26 cellular contexts compared by ENCODE assay signal in the genomic region with DNA sequence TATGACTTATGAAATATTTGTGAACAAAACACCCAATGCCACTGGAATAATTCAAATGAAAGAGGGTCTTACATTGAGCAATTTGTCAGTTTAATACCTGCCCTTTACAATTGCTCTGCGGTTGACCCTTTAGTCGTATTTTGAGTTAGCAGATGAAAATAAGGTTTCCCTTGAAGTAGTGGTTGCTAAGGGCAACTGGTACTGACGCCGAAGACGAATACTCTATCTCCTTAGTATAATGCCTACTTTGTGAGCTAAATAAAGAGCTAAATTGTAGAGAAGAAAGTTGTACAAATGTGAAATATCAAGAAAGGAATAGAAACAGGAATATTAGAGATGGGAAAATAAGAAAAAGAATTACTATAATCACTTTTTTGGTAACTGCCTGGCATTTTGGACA.
"Had no signal": no experiment of that assay in that cellular context is flagged by ENCODE, and none has a peak within 500 bp of the region (broad histone marks: within the 10 kb centered on the region; RNA-seq: fewer than 3 reads in every experiment).

No MANE protein-coding gene starts in this region.

- H3K4me3 Mint-ChIP-seq: activated CD8-positive, alpha-beta T cell treated with anti-CD3 and anti-CD28 coated beads for 36 hours; activated naive CD4-positive, alpha-beta T cell treated with anti-CD3 and anti-CD28 coated beads, Interleukin-2, amount 10 ng/mL, durations not matched to agents 7 days and 5 days; activated naive CD8-positive, alpha-beta T cell treated with anti-CD3 and anti-CD28 coated beads for 36 hours; activated T-cell treated with anti-CD3 and anti-CD28 coated beads, Interleukin-2, amount 50 U/mL, for 72 hours; dendritic cell treated with granulocyte-macrophage colony-stimulating factor and Interleukin-4, amounts not matched to agents 40 ng/mL and 50 ng/mL, for 4 days had no signal

- H3K27ac Mint-ChIP-seq: activated CD8-positive, alpha-beta T cell treated with anti-CD3 and anti-CD28 coated beads for 36 hours; activated naive CD4-positive, alpha-beta T cell treated with anti-CD3 and anti-CD28 coated beads, Interleukin-2, amount 10 ng/mL, durations not matched to agents 7 days and 5 days; activated naive CD8-positive, alpha-beta T cell treated with anti-CD3 and anti-CD28 coated beads for 36 hours; activated T-cell treated with anti-CD3 and anti-CD28 coated beads, Interleukin-2, amount 50 U/mL, for 72 hours; activated T-helper 2 cell treated with anti-CD3 and anti-CD28 coated beads, Interferon-gamma antibody, Interleukin-2, Interleukin-4, amounts not matched to agents 10 μg/mL and 5 μg/mL and 100 μg/mL, durations not matched to agents 14 hours and 24 hours and 36 hours; dendritic cell treated with granulocyte-macrophage colony-stimulating factor and Interleukin-4, amounts not matched to agents 40 ng/mL and 50 ng/mL, for 4 days had no signal

- FAIRE-seq: TTC549 had no signal

- H3K27ac ChIP-seq: brain microvascular endothelial cell, cardiac muscle cell, PC-9, VCaP had no signal

- H3K36me3 ChIP-seq: brain microvascular endothelial cell, cardiac muscle cell had no signal

- H3K9me3 ChIP-seq: MG63 had no signal

- H3K4me2 ChIP-seq: PC-9 had no signal

- H3K4me3 ChIP-seq: cardiac muscle cell, MG63, PC-9 had no signal

- H3K27me3 ChIP-seq: brain microvascular endothelial cell, cardiac muscle cell, MG63 had no signal

- DNase-seq: activated CD4-positive, alpha-beta T cell treated with anti-CD3 and anti-CD28 coated beads, Interleukin-2, amount 50 U/mL, for 1 hour; activated CD4-positive, CD25-positive, alpha-beta regulatory T cell; activated CD8-positive, alpha-beta memory T cell treated with anti-CD3 and anti-CD28 coated beads, Interleukin-2, amount 50 U/mL, for 4 hours; activated CD8-positive, alpha-beta T cell treated with anti-CD3 and anti-CD28 coated beads for 36 hours; activated gamma-delta T cell treated with Interleukin-2 at 50 U/mL for 16 hours; activated naive CD4-positive, alpha-beta T cell treated with anti-CD3 and anti-CD28 coated beads, Interleukin-2, amount 10 ng/mL, durations not matched to agents 7 days and 5 days; activated naive CD8-positive, alpha-beta T cell treated with anti-CD3 and anti-CD28 coated beads for 36 hours; activated T-cell treated with anti-CD3 and anti-CD28 coated beads, Interleukin-2, amount 50 U/mL, for 72 hours; brain microvascular endothelial cell; MG63; MV-4-11; NCI-H1092 treated with DMSO at 0.1 percent for 48 hours; NCI-H1417 treated with DMSO at 0.1 percent for 48 hours; NCI-H1694; NCI-H2029; NCI-H2107; NCI-H446 treated with DMSO at 0.1 percent for 48 hours; NCI-H524 treated with DMSO at 0.1 percent for 48 hours; PC-9; SHP77 treated with DMSO at 0.1 percent for 48 hours; T1000 had no signal

- H3K27me3 Mint-ChIP-seq: activated CD8-positive, alpha-beta T cell treated with anti-CD3 and anti-CD28 coated beads for 36 hours; activated naive CD4-positive, alpha-beta T cell treated with anti-CD3 and anti-CD28 coated beads, Interleukin-2, amount 10 ng/mL, durations not matched to agents 7 days and 5 days; activated naive CD8-positive, alpha-beta T cell treated with anti-CD3 and anti-CD28 coated beads for 36 hours; dendritic cell treated with granulocyte-macrophage colony-stimulating factor and Interleukin-4, amounts not matched to agents 40 ng/mL and 50 ng/mL, for 4 days had no signal

- H3K9me3 Mint-ChIP-seq: activated naive CD4-positive, alpha-beta T cell treated with anti-CD3 and anti-CD28 coated beads, Interleukin-2, amount 10 ng/mL, durations not matched to agents 7 days and 5 days; activated naive CD8-positive, alpha-beta T cell treated with anti-CD3 and anti-CD28 coated beads for 36 hours; activated T-cell treated with anti-CD3 and anti-CD28 coated beads, Interleukin-2, amount 50 U/mL, for 72 hours; activated T-helper 2 cell treated with anti-CD3 and anti-CD28 coated beads, Interferon-gamma antibody, Interleukin-2, Interleukin-4, amounts not matched to agents 10 μg/mL and 5 μg/mL and 100 μg/mL, durations not matched to agents 14 hours and 24 hours and 36 hours; dendritic cell treated with granulocyte-macrophage colony-stimulating factor and Interleukin-4, amounts not matched to agents 40 ng/mL and 50 ng/mL, for 4 days had no signal

- ATAC-seq: activated CD8-positive, alpha-beta T cell treated with anti-CD3 and anti-CD28 coated beads for 36 hours; activated T-cell treated with anti-CD3 and anti-CD28 coated beads, Interleukin-2, amount 50 U/mL, for 72 hours had no signal

- H2AFZ ChIP-seq: PC-9 had no signal
